In genomic region chrX:94854251-94854650, GRCh38 we compare ENCODE assay signal across 16 cellular contexts.
A peak's percentile ranks its signal among the peaks of the same experiment; 100 is the strongest.
DNase-seq lines count a peak whose midpoint lies in the region; TF ChIP-seq lines count a peak whose summit lies in the region.
"Had no signal": no experiment of that assay in that cellular context is flagged by ENCODE, and none has a peak within 500 bp of the region (broad histone marks: within the 10 kb centered on the region; RNA-seq: fewer than 3 reads in every experiment).

No MANE protein-coding gene starts in this region.

- H3K36me3 Mint-ChIP-seq in mesothelial cell of epicardium: no peaks in the 10 kb centered on the region
- no peaks in the 10 kb centered on the region for H3K36me3 Mint-ChIP-seq in endodermal cell (ENCODE audit: low read depth)
- H3K36me3 Mint-ChIP-seq: CD8-positive, alpha-beta memory T cell; IgD-negative memory B cell had no signal

- H3K9ac ChIP-seq in endodermal cell (ENCODE audit: extremely low read depth, low read length, poor library complexity, severe bottlenecking): no peak overlapping the region
- H3K9ac ChIP-seq: BLaER1 had no signal

- DNase-seq in NCI-H510A (lab: John Stamatoyannopoulos, UW): peak; percentile 2
- DNase-seq in NCI-H510A treated with DMSO at 0.1 percent for 48 hours (lab: John Stamatoyannopoulos, UW): no peak
- DNase-seq in epithelial cell of esophagus (ENCODE audit: low read depth): peak; percentile 0
- peak in 1 of 2 experiments; percentile 36 for DNase-seq in mesothelial cell of epicardium (ENCODE audit: low spot score in 2 of 2, unreplicated experiment in 2 of 2)
- DNase-seq in endodermal cell: no peak
- DNase-seq in DMS153 (lab: John Stamatoyannopoulos, UW): no peak
- no peak for DNase-seq in effector CD4-positive, alpha-beta T cell
- DNase-seq: 8988T; AML-193; CD8-positive, alpha-beta memory T cell; DMS53 had no signal

- H3K27me3 Mint-ChIP-seq in mesothelial cell of epicardium (ENCODE audit: low read depth) (no peaks in the 10 kb centered on the region), endodermal cell (ENCODE audit: insufficient read depth) (no peaks in the 10 kb centered on the region)
- H3K27me3 Mint-ChIP-seq: IgD-negative memory B cell had no signal

- no peak overlapping the region for H3K4me3 Mint-ChIP-seq in mesothelial cell of epicardium
- no peak overlapping the region for H3K4me3 Mint-ChIP-seq in endodermal cell
- H3K4me3 Mint-ChIP-seq: CD8-positive, alpha-beta memory T cell; GM23338; IgD-negative memory B cell had no signal

- H3K9me3 ChIP-seq in endodermal cell (ENCODE audit: control insufficient read depth, low read length): no peaks in the 10 kb centered on the region
- H3K9me3 ChIP-seq: BLaER1, Caco-2, HAP-1 had no signal

- H3K4me1 ChIP-seq in endodermal cell (ENCODE audit: control insufficient read depth, insufficient read depth, low read length): no peaks in the 10 kb centered on the region
- H3K4me1 ChIP-seq: Caco-2, HAP-1 had no signal

- H3K27ac ChIP-seq in endodermal cell (ENCODE audit: low read depth, low read length): no peak overlapping the region
- H3K27ac ChIP-seq: BLaER1 had no signal

- H3K27ac Mint-ChIP-seq in mesothelial cell of epicardium (peak overlapping the region; percentile 13), endodermal cell (no peak overlapping the region)
- H3K27ac Mint-ChIP-seq: CD8-positive, alpha-beta memory T cell; GM23338; IgD-negative memory B cell had no signal

- no peaks in the 10 kb centered on the region for H3K36me3 ChIP-seq in endodermal cell (ENCODE audit: control insufficient read depth, insufficient read depth, low read length)
- H3K36me3 ChIP-seq: BLaER1, HAP-1 had no signal

- no peak overlapping the region for H3K4me3 ChIP-seq in epithelial cell of esophagus (ENCODE audit: low read length)
- no peak overlapping the region for H3K4me3 ChIP-seq in endodermal cell (ENCODE audit: low read length)
- H3K4me3 ChIP-seq: BLaER1, GM23338, HAP-1 had no signal

- H3K9me3 Mint-ChIP-seq in mesothelial cell of epicardium (peaks cover 6% of the 10 kb centered on the region), endodermal cell (no peaks in the 10 kb centered on the region)
- H3K9me3 Mint-ChIP-seq: GM23338 had no signal

- no peak for TF ChIP-seq CTCF in epithelial cell of esophagus (IDR thresholded peaks at IDR 0.05; ENCODE audit: insufficient read depth, low read depth, low read length, missing control alignments)
- TF ChIP-seq CTCF in mesothelial cell of epicardium (IDR thresholded peaks at IDR 0.05; ENCODE audit: unreplicated experiment): no peak
- no peak for TF ChIP-seq CTCF in endodermal cell (conservative IDR thresholded peaks at IDR 0.05)

- WGBS in endodermal cell (ENCODE audit: insufficient coverage in 1 of 2, insufficient read length in 1 of 2), 2 experiments: 91 to 100% methylated on average over 1 of the region's 1 CpG

- H3K4me1 Mint-ChIP-seq in mesothelial cell of epicardium (peaks cover 19% of the 10 kb centered on the region), endodermal cell (peaks cover 14% of the 10 kb centered on the region)
- H3K4me1 Mint-ChIP-seq: CD8-positive, alpha-beta memory T cell; IgD-negative memory B cell had no signal

- no peaks in the 10 kb centered on the region for H3K27me3 ChIP-seq in endodermal cell (ENCODE audit: control insufficient read depth, insufficient read depth, low read length, poor library complexity, severe bottlenecking)

Comparison
In these comparisons a context has a peak if more than half of its experiments do, and no peak if none do; other contexts are left out.
1. DNase-seq: peak in NCI-H510A (single experiment) and epithelial cell of esophagus (single experiment); none in NCI-H510A treated with DMSO at 0.1 percent for 48 hours (single experiment), endodermal cell (single experiment), DMS153 (single experiment) and effector CD4-positive, alpha-beta T cell (single experiment).